Comparison of ENCODE assay signal across 20 cellular contexts in genomic region chr6:140548379-140548778, GRCh38.
DNase-seq lines count a peak whose midpoint lies in the region; ATAC-seq and TF ChIP-seq lines count a peak whose summit lies in the region.
"Had no signal": no experiment of that assay in that cellular context is flagged by ENCODE, and none has a peak within 500 bp of the region (broad histone marks: within the 10 kb centered on the region; RNA-seq: fewer than 3 reads in every experiment).

No MANE protein-coding gene starts in this region.

- H4K20me1 ChIP-seq in GM23248 (ENCODE audit: insufficient read depth) (no peaks in the 10 kb centered on the region), mammary epithelial cell (ENCODE audit: insufficient read depth, low read length) (no peaks in the 10 kb centered on the region)

- TF ChIP-seq POLR2A in gastrocnemius medialis (IDR thresholded peaks at IDR 0.05): no peak

- no peak for ATAC-seq in gastrocnemius medialis
- ATAC-seq: CD8-positive, alpha-beta T cell; HCT116 had no signal

- DNase-seq in GM23248 (no peak), NCI-H69 (lab: John Stamatoyannopoulos, UW) (peak; percentile 26), fibroblast of mammary gland (ENCODE audit: low read depth) (peak; percentile 57), skeletal muscle cell (ENCODE audit: low read depth) (peak; percentile 12), mammary epithelial cell (no peak), gastrocnemius medialis (no peak), NCI-H2107 (lab: John Stamatoyannopoulos, UW) (no peak)
- DNase-seq: Caco-2; CD8-positive, alpha-beta T cell; DMS79; NCI-H1092; NCI-H1436; NCI-H187 treated with DMSO at 0.1 percent for 48 hours; NCI-H446 treated with DMSO at 0.1 percent for 48 hours; NCI-H526; PC-9; SHP77 had no signal

- intact Hi-C loops in mammary epithelial cell (cut with micrococcal nuclease): no loop called here
- intact Hi-C loops in gastrocnemius medialis (cut with DNase I; ENCODE audit: low total_unique reads): no loop called here

- H3K27ac ChIP-seq in GM23248 (no peak overlapping the region), mammary epithelial cell (ENCODE audit: insufficient read depth, low read depth, low read length) (no peak overlapping the region), gastrocnemius medialis (no peak overlapping the region)
- H3K27ac ChIP-seq: C4-2B, HL-60, PC-9 had no signal

- in situ Hi-C loops in GM23248 (cut with MboI): no loop called here
- in situ Hi-C loops in mammary epithelial cell (cut with MboI; ENCODE audit: low sequenced_read_pairs in 2 of 2): no loop called here
- in situ Hi-C loops in gastrocnemius medialis (cut with MboI; ENCODE audit: low sequenced_read_pairs in 4 of 4): no loop called here

- H3K9ac ChIP-seq in GM23248: no peak overlapping the region
- H3K9ac ChIP-seq in mammary epithelial cell (ENCODE audit: insufficient read depth, low read length): no peak overlapping the region

- WGBS in GM23248 (ENCODE audit: low coverage in 1 of 2, low lambda C conversion rate in 2 of 2, missing lambda C conversion rate in 2 of 2), 2 experiments: 81 to 88% methylated on average over 1 of the region's 1 CpG
- WGBS in mammary epithelial cell (ENCODE audit: low coverage, missing lambda C conversion rate): 90% methylated on average over 1 of the region's 1 CpG

- H3K27me3 ChIP-seq in GM23248 (replicated peaks; ENCODE audit: insufficient read depth): no peaks in the 10 kb centered on the region
- H3K27me3 ChIP-seq in mammary epithelial cell (ENCODE audit: insufficient read depth, low read length): no peaks in the 10 kb centered on the region
- H3K27me3 ChIP-seq in gastrocnemius medialis: no peaks in the 10 kb centered on the region

- H3K4me3 ChIP-seq in GM23248 (no peak overlapping the region), fibroblast of mammary gland (ENCODE audit: control insufficient read depth, low read depth, low read length) (no peak overlapping the region), skeletal muscle cell (ENCODE audit: low read depth, low read length) (no peak overlapping the region), mammary epithelial cell (replicated peaks in 1 of 3; ENCODE audit: insufficient read depth in 1 of 3, low read depth in 2 of 3, low read length in 3 of 3) (no peak overlapping the region), gastrocnemius medialis (no peak overlapping the region)
- H3K4me3 ChIP-seq: PC-9 had no signal

- H2AFZ ChIP-seq in GM23248 (0 out of 2 replicates have a peak overlapping the region, but pooled peaks have one; percentile 25), mammary epithelial cell (ENCODE audit: low read depth, low read length) (no peak overlapping the region)
- H2AFZ ChIP-seq: PC-9 had no signal

- TF ChIP-seq CTCF in fibroblast of mammary gland (conservative IDR thresholded peaks at IDR 0.05; ENCODE audit: control insufficient read depth, insufficient read depth, low read depth, low read length): no peak
- TF ChIP-seq CTCF in mammary epithelial cell (conservative IDR thresholded peaks at IDR 0.05 in 1 of 2, IDR thresholded peaks at IDR 0.05 in 1 of 2; ENCODE audit: extremely low read depth in 1 of 2, insufficient read depth in 1 of 2, low read depth in 1 of 2, low read length in 2 of 2): no peak
- TF ChIP-seq CTCF in gastrocnemius medialis (IDR thresholded peaks at IDR 0.05 in 4 of 5, conservative IDR thresholded peaks at IDR 0.05 in 1 of 5): no peak

- H3K79me2 ChIP-seq in GM23248 (ENCODE audit: insufficient read depth) (no peaks in the 10 kb centered on the region), mammary epithelial cell (ENCODE audit: insufficient read depth, low read length) (no peaks in the 10 kb centered on the region)

- H3K9me3 ChIP-seq in GM23248 (ENCODE audit: low read depth) (no peaks in the 10 kb centered on the region), mammary epithelial cell (replicated peaks; ENCODE audit: insufficient read depth, low read length) (no peaks in the 10 kb centered on the region), gastrocnemius medialis (no peaks in the 10 kb centered on the region)
- H3K9me3 ChIP-seq: Caco-2 had no signal

- CTCF ChIA-PET in mammary epithelial cell (lab: Charles Lee; ENCODE audit: low non-redundant PET): no interaction called here

- BruUV-seq in mammary epithelial cell (replicated peaks; lab: Mats Ljungman, UMichigan): no TSS peak

- H3F3A ChIP-seq in GM23248 (ENCODE audit: insufficient read depth): peaks cover 4% of the 10 kb centered on the region; the same call in 1 of the 2 replicates

- H3K9me2 ChIP-seq in GM23248 (ENCODE audit: insufficient read depth): no peaks in the 10 kb centered on the region; the same call in 1 of the 2 replicates

- dilution Hi-C loops in mammary epithelial cell (cut with HindIII; ENCODE audit: low sequenced_read_pairs): no loop called here

- peaks cover 13% of the 10 kb centered on the region for H3K4me1 ChIP-seq in GM23248 (ENCODE audit: insufficient read depth)
- no peaks in the 10 kb centered on the region for H3K4me1 ChIP-seq in mammary epithelial cell (ENCODE audit: insufficient read depth, low read length)
- H3K4me1 ChIP-seq in gastrocnemius medialis: no peaks in the 10 kb centered on the region
- H3K4me1 ChIP-seq: Caco-2 had no signal

- H3K36me3 ChIP-seq in GM23248 (ENCODE audit: low read depth): peaks cover 5% of the 10 kb centered on the region; the same call in 1 of the 2 replicates
- H3K36me3 ChIP-seq in mammary epithelial cell (ENCODE audit: insufficient read depth, low read length): no peaks in the 10 kb centered on the region
- H3K36me3 ChIP-seq in gastrocnemius medialis: no peaks in the 10 kb centered on the region

- no peak overlapping the region for H3K4me2 ChIP-seq in GM23248 (ENCODE audit: unreplicated experiment)
- no peak overlapping the region for H3K4me2 ChIP-seq in mammary epithelial cell (ENCODE audit: insufficient read depth, low read depth, low read length)
- H3K4me2 ChIP-seq: PC-9 had no signal

Comparison
In these comparisons a context has a peak if more than half of its experiments do, and no peak if none do; other contexts are left out.
1. DNase-seq: peak in NCI-H69 (single experiment), fibroblast of mammary gland (single experiment) and skeletal muscle cell (single experiment); none in GM23248 (single experiment), mammary epithelial cell (single experiment), gastrocnemius medialis (0 of 2) and NCI-H2107 (single experiment).